Comparison of ENCODE assay signal across 35 cellular contexts in the genomic region with DNA sequence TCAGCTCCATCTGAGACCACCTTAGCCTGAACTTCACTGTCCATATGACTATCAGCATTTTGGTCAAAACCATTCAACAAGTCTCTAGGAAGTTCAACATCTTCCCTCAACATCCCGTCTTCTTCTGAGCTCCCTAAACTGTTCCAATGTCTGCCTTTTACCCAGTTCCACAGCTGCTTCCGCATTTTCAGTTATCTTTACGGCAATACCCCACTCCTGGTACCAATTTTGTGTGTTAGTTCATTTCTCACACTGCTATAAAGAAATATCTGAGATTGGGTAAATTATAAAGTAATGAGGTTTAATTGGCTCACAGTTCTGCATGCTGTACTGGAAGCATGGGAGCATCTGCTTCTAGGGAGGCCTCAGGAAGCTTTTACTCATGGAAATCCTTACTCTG.
"Had no signal": no experiment of that assay in that cellular context is flagged by ENCODE, and none has a peak within 500 bp of the region (broad histone marks: within the 10 kb centered on the region; RNA-seq: fewer than 3 reads in every experiment).

No MANE protein-coding gene starts in this region.

- H3K36me3 ChIP-seq: MG63 had no signal

- H3K4me3 ChIP-seq: MG63 had no signal

- DNase-seq: Kasumi-1, MG63, MM.1S, MV-4-11, NCI-H1048, NCI-H1092, NCI-H1092 treated with DMSO at 0.1 percent for 48 hours, NCI-H1105, NCI-H1105 treated with DMSO at 0.1 percent for 48 hours, NCI-H1417, NCI-H1417 treated with DMSO at 0.1 percent for 48 hours, NCI-H1436, NCI-H1436 treated with DMSO at 0.1 percent for 48 hours, NCI-H146, NCI-H1694, NCI-H1694 treated with DMSO at 0.1 percent for 48 hours, NCI-H187, NCI-H187 treated with DMSO at 0.1 percent for 48 hours, NCI-H1930, NCI-H2029, NCI-H2029 treated with DMSO at 0.1 percent for 48 hours, NCI-H2081, NCI-H2081 treated with DMSO at 0.1 percent for 48 hours, NCI-H2107, NCI-H2171, NCI-H2171 treated with DMSO at 0.1 percent for 48 hours, NCI-H2227 treated with DMSO at 0.1 percent for 48 hours, NCI-H226, NCI-H345, NCI-H446, NCI-H446 treated with DMSO at 0.1 percent for 48 hours, NCI-H510A, NCI-H510A treated with DMSO at 0.1 percent for 48 hours, NCI-H524, NCI-H524 treated with DMSO at 0.1 percent for 48 hours had no signal

- H3K27me3 ChIP-seq: MG63 had no signal
